In the genomic region with DNA sequence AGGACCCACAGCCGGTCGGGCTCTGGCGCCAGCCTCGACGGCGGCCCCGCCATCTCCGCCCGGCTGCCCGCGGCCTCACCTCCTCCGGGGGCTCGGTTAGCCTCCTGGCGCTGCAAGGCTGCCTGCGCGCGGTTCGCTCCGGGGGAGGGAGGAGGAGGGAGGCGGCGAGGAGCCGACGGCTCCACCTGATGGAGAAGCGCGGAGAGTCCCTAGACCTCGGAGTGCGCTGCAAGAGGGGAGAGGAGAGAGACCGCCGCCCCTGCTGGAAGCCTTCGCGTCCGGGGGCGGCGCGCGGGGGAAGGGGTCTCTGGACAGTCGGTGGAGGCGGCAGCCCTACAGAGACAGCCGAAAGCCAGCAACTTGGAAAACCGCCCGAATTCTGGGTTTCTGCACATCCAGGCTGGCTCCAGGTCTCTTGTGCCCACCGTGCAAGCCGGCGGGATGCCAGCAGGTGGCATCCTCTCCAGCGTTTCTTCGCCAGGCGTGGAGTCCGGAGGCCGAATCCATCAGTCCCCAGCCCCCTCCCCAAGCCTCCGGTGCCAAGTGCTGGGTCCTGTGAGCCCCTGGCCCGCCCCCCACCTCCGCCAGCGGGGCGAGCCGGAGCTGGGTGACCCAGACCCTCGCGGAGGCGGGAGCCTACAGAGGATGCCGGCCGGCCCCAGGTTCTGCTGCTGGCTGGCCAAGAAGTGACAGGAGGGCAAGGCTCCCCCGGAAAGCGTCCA, we compare ENCODE assay signal across 9 cellular contexts. TPM values are rescaled to one million over a fixed set of nuclear protein-coding genes. Genes with fewer than 3 reads are reported as not detected.
DNase-seq lines count a peak whose midpoint lies in the region; ATAC-seq and TF ChIP-seq lines count a peak whose summit lies in the region.
"Had no signal": no experiment of that assay in that cellular context is flagged by ENCODE, and none has a peak within 500 bp of the region (broad histone marks: within the 10 kb centered on the region; RNA-seq: fewer than 3 reads in every experiment).

No MANE protein-coding gene starts in this region.

- peaks cover 14% of the 10 kb centered on the region for H3K27me3 Mint-ChIP-seq in activated CD4-positive, alpha-beta T cell treated with anti-CD3 and anti-CD28 coated beads, Interleukin-2, amount 10 ng/mL, durations not matched to agents 24 days and 14 days
- peaks cover 27 to 38% of the 10 kb centered on the region in 2 donors for H3K27me3 Mint-ChIP-seq in effector memory CD8-positive, alpha-beta T cell

- ATAC-seq in GM18511 (IDR thresholded peaks at IDR 0.05; ENCODE audit: unreplicated experiment): no peak
- ATAC-seq in effector memory CD8-positive, alpha-beta T cell (replicated peaks): no peak

- peak; percentile 19 for DNase-seq in NCI-H2029 treated with DMSO at 0.1 percent for 48 hours (lab: John Stamatoyannopoulos, UW)
- DNase-seq in cerebellum (ENCODE audit: low spot score): peak; percentile 46
- DNase-seq in medulla oblongata (ENCODE audit: extremely low spot score): peak; percentile 42
- DNase-seq in activated CD4-positive, alpha-beta T cell treated with anti-CD3 and anti-CD28 coated beads, Interleukin-2, amount 10 ng/mL, durations not matched to agents 24 days and 14 days: no peak
- DNase-seq in mesenteric fat pad (ENCODE audit: low spot score): no peak
- DNase-seq in effector memory CD8-positive, alpha-beta T cell: no peak

- peak; percentile 41 for TF ChIP-seq CTCF in GM12873 (IDR thresholded peaks at IDR 0.05; ENCODE audit: insufficient read depth, low read depth, low read length, missing control alignments)

- no peaks in the 10 kb centered on the region for H3K36me3 Mint-ChIP-seq in activated CD4-positive, alpha-beta T cell treated with anti-CD3 and anti-CD28 coated beads, Interleukin-2, amount 10 ng/mL, durations not matched to agents 24 days and 14 days (ENCODE audit: low read depth)
- no peaks in the 10 kb centered on the region for H3K36me3 Mint-ChIP-seq in effector memory CD8-positive, alpha-beta T cell (ENCODE audit: insufficient read depth)
- H3K36me3 Mint-ChIP-seq: natural killer cell treated with Interleukin-12 subunit alpha and Interleukin-12 subunit beta and Interleukin-15 and Interleukin-18, amount 100 ng/mL, for 72 hours had no signal

- H3K4me3 Mint-ChIP-seq in activated CD4-positive, alpha-beta T cell treated with anti-CD3 and anti-CD28 coated beads, Interleukin-2, amount 10 ng/mL, durations not matched to agents 24 days and 14 days: no peak overlapping the region
- no peak overlapping the region for H3K4me3 Mint-ChIP-seq in effector memory CD8-positive, alpha-beta T cell
- H3K4me3 Mint-ChIP-seq: natural killer cell treated with Interleukin-12 subunit alpha and Interleukin-12 subunit beta and Interleukin-15 and Interleukin-18, amount 100 ng/mL, for 72 hours had no signal

- intact Hi-C loops in activated CD4-positive, alpha-beta T cell treated with anti-CD3 and anti-CD28 coated beads, Interleukin-2, amount 10 ng/mL, durations not matched to agents 24 days and 14 days (cut with micrococcal nuclease): no loop called here

- H3K27ac Mint-ChIP-seq in activated CD4-positive, alpha-beta T cell treated with anti-CD3 and anti-CD28 coated beads, Interleukin-2, amount 10 ng/mL, durations not matched to agents 24 days and 14 days: no peak overlapping the region
- no peak overlapping the region for H3K27ac Mint-ChIP-seq in effector memory CD8-positive, alpha-beta T cell
- H3K27ac Mint-ChIP-seq: natural killer cell treated with Interleukin-12 subunit alpha and Interleukin-12 subunit beta and Interleukin-15 and Interleukin-18, amount 100 ng/mL, for 72 hours had no signal

- H3K9me3 Mint-ChIP-seq in activated CD4-positive, alpha-beta T cell treated with anti-CD3 and anti-CD28 coated beads, Interleukin-2, amount 10 ng/mL, durations not matched to agents 24 days and 14 days: no peaks in the 10 kb centered on the region
- no peaks in the 10 kb centered on the region for H3K9me3 Mint-ChIP-seq in effector memory CD8-positive, alpha-beta T cell
- H3K9me3 Mint-ChIP-seq: natural killer cell treated with Interleukin-12 subunit alpha and Interleukin-12 subunit beta and Interleukin-15 and Interleukin-18, amount 100 ng/mL, for 72 hours had no signal

- H3K4me1 Mint-ChIP-seq in activated CD4-positive, alpha-beta T cell treated with anti-CD3 and anti-CD28 coated beads, Interleukin-2, amount 10 ng/mL, durations not matched to agents 24 days and 14 days: no peaks in the 10 kb centered on the region
- H3K4me1 Mint-ChIP-seq in effector memory CD8-positive, alpha-beta T cell (ENCODE audit: low read depth in 2 of 2): no peaks in the 10 kb centered on the region

RNA-seq across cellular contexts. Expression of a gene that starts 2.9 kb away (rescaled TPM):
- total RNA-seq in cerebellum (31.0 TPM), mesenteric fat pad (0.13 TPM)
- not detected in 2 replicates for total RNA-seq in activated CD4-positive, alpha-beta T cell treated with anti-CD3 and anti-CD28 coated beads, Interleukin-2, amount 10 ng/mL, durations not matched to agents 24 days and 14 days
- total RNA-seq: natural killer cell treated with Interleukin-12 subunit alpha and Interleukin-12 subunit beta and Interleukin-15 and Interleukin-18, amount 100 ng/mL, for 72 hours had no signal

Comparison
In these comparisons a context has a peak if more than half of its experiments do, and no peak if none do; other contexts are left out.
1. DNase-seq: peak in NCI-H2029 treated with DMSO at 0.1 percent for 48 hours (single experiment), cerebellum (single experiment) and medulla oblongata (single experiment); none in activated CD4-positive, alpha-beta T cell treated with anti-CD3 and anti-CD28 coated beads, Interleukin-2, amount 10 ng/mL, durations not matched to agents 24 days and 14 days (single experiment), mesenteric fat pad (single experiment) and effector memory CD8-positive, alpha-beta T cell (0 of 3).
2. RNA of a gene that starts 2.9 kb away (total RNA-seq): 31.0 TPM in cerebellum (single experiment); 0.13 TPM in mesenteric fat pad (single experiment) and not detected in activated CD4-positive, alpha-beta T cell treated with anti-CD3 and anti-CD28 coated beads, Interleukin-2, amount 10 ng/mL, durations not matched to agents 24 days and 14 days; every median in the first group is over 10 times any median in the second.